Comparison of ENCODE assay signal across 8 cellular contexts in genomic region chr10:102054881-102055646, GRCh38. TPM values are rescaled to one million over a fixed set of nuclear protein-coding genes. Genes with fewer than 3 reads are reported as not detected.
A peak's percentile ranks its signal among the peaks of the same experiment; 100 is the strongest.
DNase-seq lines count a peak whose midpoint lies in the region; ATAC-seq and TF ChIP-seq lines count a peak whose summit lies in the region.
"Not testable (repeated sequence)": the region's sequence is repeated elsewhere in the genome, so short reads cannot be mapped to it uniquely, and the experiment has no call there.

No MANE protein-coding gene starts in this region.

- H3K4me1 Mint-ChIP-seq in CD4-positive, alpha-beta T cell (ENCODE audit: low read depth) = peaks cover 45% of the 10 kb centered on the region
- H3K4me1 Mint-ChIP-seq in activated T-helper 1 cell treated with anti-CD3 and anti-CD28 coated beads, Interleukin-12 subunit alpha, Interleukin-12 subunit beta, Interleukin-2, Interleukin-4 antibody, amounts not matched to agents 30 ng/mL and 10 ng/mL and 1 ng/mL, durations not matched to agents 14 hours and 24 hours and 36 hours (ENCODE audit: low read depth) = peaks cover 31% of the 10 kb centered on the region
- peaks cover 33 to 37% of the 10 kb centered on the region in 2 donors for H3K4me1 Mint-ChIP-seq in natural killer cell treated with Interleukin-12 subunit alpha and Interleukin-12 subunit beta and Interleukin-15 and Interleukin-18, amount 100 ng/mL, for 72 hours (ENCODE audit: low read depth in 2 of 2)

- not testable (repeated sequence) for H3K27me3 Mint-ChIP-seq in CD4-positive, alpha-beta T cell; activated T-helper 1 cell treated with anti-CD3 and anti-CD28 coated beads, Interleukin-12 subunit alpha, Interleukin-12 subunit beta, Interleukin-2, Interleukin-4 antibody, amounts not matched to agents 30 ng/mL and 10 ng/mL and 1 ng/mL, durations not matched to agents 14 hours and 24 hours and 36 hours (ENCODE audit: insufficient read depth); natural killer cell treated with Interleukin-12 subunit alpha and Interleukin-12 subunit beta and Interleukin-15 and Interleukin-18, amount 100 ng/mL, for 72 hours

- TF ChIP-seq RAD21 in IMR-90 (IDR thresholded peaks at IDR 0.05; ENCODE audit: low read length) = not testable (repeated sequence)

- H3K14ac ChIP-seq in IMR-90 (replicated peaks; ENCODE audit: low read depth, low read length) = peak overlapping the region; percentile 62

- not testable (repeated sequence) for H3K36me3 Mint-ChIP-seq in CD4-positive, alpha-beta T cell (ENCODE audit: low read depth); activated T-helper 1 cell treated with anti-CD3 and anti-CD28 coated beads, Interleukin-12 subunit alpha, Interleukin-12 subunit beta, Interleukin-2, Interleukin-4 antibody, amounts not matched to agents 30 ng/mL and 10 ng/mL and 1 ng/mL, durations not matched to agents 14 hours and 24 hours and 36 hours (ENCODE audit: low read depth); natural killer cell treated with Interleukin-12 subunit alpha and Interleukin-12 subunit beta and Interleukin-15 and Interleukin-18, amount 100 ng/mL, for 72 hours

- TF ChIP-seq CTCF in CD4-positive, alpha-beta T cell (IDR thresholded peaks at IDR 0.05); IMR-90 (conservative IDR thresholded peaks at IDR 0.05; ENCODE audit: low read depth, low read length); Panc1 (IDR thresholded peaks at IDR 0.05): not testable (repeated sequence)

- H2AFZ ChIP-seq in IMR-90 (replicated peaks; ENCODE audit: low read length, poor library complexity) = peak overlapping the region; percentile 98

- H4K5ac ChIP-seq in IMR-90 (ENCODE audit: low read depth, low read length) = peak overlapping the region; percentile 58

- dilution Hi-C loops in IMR-90 (cut with HindIII; ENCODE audit: low sequenced_read_pairs, unreplicated experiment) = not testable (repeated sequence)

- H3K27me3 ChIP-seq in CD4-positive, alpha-beta T cell (ENCODE audit: control insufficient read depth, insufficient read depth, low read length); IMR-90 (ENCODE audit: control insufficient read depth, insufficient read depth, low read length); Panc1 (ENCODE audit: control insufficient read depth, insufficient read depth, low read length); ectodermal cell (ENCODE audit: control insufficient read depth, insufficient read depth, low read length, poor library complexity, severe bottlenecking); iPS-18a (ENCODE audit: control insufficient read depth, insufficient read depth, low read length); stomach smooth muscle (ENCODE audit: control insufficient read depth in 1 of 2, insufficient read depth in 2 of 2, low read length in 2 of 2): not testable (repeated sequence)

- peak overlapping the region; percentile 41; the same call in 1 of the 2 replicates for H2AK5ac ChIP-seq in IMR-90 (ENCODE audit: low read depth, low read length)

- not testable (repeated sequence) for DNase-seq in CD4-positive, alpha-beta T cell; Panc1 (ENCODE audit: low read depth, low spot score); activated T-helper 1 cell treated with anti-CD3 and anti-CD28 coated beads, Interleukin-12 subunit alpha, Interleukin-12 subunit beta, Interleukin-2, Interleukin-4 antibody, amounts not matched to agents 30 ng/mL and 10 ng/mL and 1 ng/mL, durations not matched to agents 14 hours and 24 hours and 36 hours (ENCODE audit: low spot score); natural killer cell treated with Interleukin-12 subunit alpha and Interleukin-12 subunit beta and Interleukin-15 and Interleukin-18, amount 100 ng/mL, for 72 hours (ENCODE audit: low spot score)
- DNase-seq in IMR-90 = peak; percentile 15

- in situ Hi-C loops in IMR-90 (cut with MboI; ENCODE audit: low sequenced_read_pairs); Panc1 (cut with HindIII; ENCODE audit: low pct_unique_long_range_greater_than_20kb, low sequenced_read_pairs): not testable (repeated sequence)

- ATAC-seq in CD4-positive, alpha-beta T cell (ENCODE audit: poor library complexity); IMR-90 (ENCODE audit: low read depth); Panc1; natural killer cell treated with Interleukin-12 subunit alpha and Interleukin-12 subunit beta and Interleukin-15 and Interleukin-18, amount 100 ng/mL, for 72 hours: not testable (repeated sequence)

- not testable (repeated sequence) for H2BK20ac ChIP-seq in IMR-90 (ENCODE audit: low read depth, low read length)

- H3K27ac Mint-ChIP-seq in CD4-positive, alpha-beta T cell = peak overlapping the region; percentile 87
- H3K27ac Mint-ChIP-seq in activated T-helper 1 cell treated with anti-CD3 and anti-CD28 coated beads, Interleukin-12 subunit alpha, Interleukin-12 subunit beta, Interleukin-2, Interleukin-4 antibody, amounts not matched to agents 30 ng/mL and 10 ng/mL and 1 ng/mL, durations not matched to agents 14 hours and 24 hours and 36 hours = peak overlapping the region; percentile 94
- H3K27ac Mint-ChIP-seq in natural killer cell treated with Interleukin-12 subunit alpha and Interleukin-12 subunit beta and Interleukin-15 and Interleukin-18, amount 100 ng/mL, for 72 hours = peak overlapping the region; percentile 91 to 96

- H2BK120ac ChIP-seq in IMR-90 (ENCODE audit: low read depth, low read length) = peak overlapping the region; percentile 24; the same call in 1 of the 2 replicates

- not testable (repeated sequence) for H2BK15ac ChIP-seq in IMR-90 (ENCODE audit: low read depth, low read length)

- peak overlapping the region; percentile 53 for H4K91ac ChIP-seq in IMR-90 (ENCODE audit: insufficient read depth, low read depth, low read length)

- H3K79me1 ChIP-seq in IMR-90 (ENCODE audit: low read depth in 1 of 2, low read length in 2 of 2) = peaks cover 12 to 48% of the 10 kb centered on the region in 2 experiments

- H3K4me1 ChIP-seq in IMR-90 (ENCODE audit: control insufficient read depth, insufficient read depth, low read length); Panc1 (ENCODE audit: control insufficient read depth, insufficient read depth, low read length); ectodermal cell (ENCODE audit: control insufficient read depth, insufficient read depth, low read length); iPS-18a (ENCODE audit: control insufficient read depth, low read depth, low read length); stomach smooth muscle (ENCODE audit: control insufficient read depth, insufficient read depth, low read length): not testable (repeated sequence)

- H3K56ac ChIP-seq in IMR-90 (ENCODE audit: extremely low read depth, insufficient read depth, low read length) = peak overlapping the region; percentile 7

- peak overlapping the region; percentile 70 for H3K27ac ChIP-seq in CD4-positive, alpha-beta T cell (ENCODE audit: low read depth, low read length)
- H3K27ac ChIP-seq in IMR-90 (ENCODE audit: insufficient read depth, low read length) (peak overlapping the region; percentile 88), Panc1 (ENCODE audit: low read length) (peak overlapping the region; percentile 95), ectodermal cell (ENCODE audit: insufficient read depth, low read depth, low read length, poor library complexity, severe bottlenecking) (peak overlapping the region; percentile 74), stomach smooth muscle (ENCODE audit: low read length) (peak overlapping the region; percentile 95)
- not testable (repeated sequence) for H3K27ac ChIP-seq in iPS-18a (ENCODE audit: low read length)

- TF ChIP-seq POLR2A in IMR-90 (IDR thresholded peaks at IDR 0.05; ENCODE audit: low read depth, low read length) = not testable (repeated sequence)

- H3K4me3 Mint-ChIP-seq in CD4-positive, alpha-beta T cell = peak overlapping the region; percentile 96
- H3K4me3 Mint-ChIP-seq in activated T-helper 1 cell treated with anti-CD3 and anti-CD28 coated beads, Interleukin-12 subunit alpha, Interleukin-12 subunit beta, Interleukin-2, Interleukin-4 antibody, amounts not matched to agents 30 ng/mL and 10 ng/mL and 1 ng/mL, durations not matched to agents 14 hours and 24 hours and 36 hours = peak overlapping the region; percentile 89
- peak overlapping the region; percentile 97 for H3K4me3 Mint-ChIP-seq in natural killer cell treated with Interleukin-12 subunit alpha and Interleukin-12 subunit beta and Interleukin-15 and Interleukin-18, amount 100 ng/mL, for 72 hours

- H3K4ac ChIP-seq in IMR-90 (ENCODE audit: low read depth, low read length) = peak overlapping the region; percentile 86

- H3K18ac ChIP-seq in IMR-90 (ENCODE audit: low read depth, low read length) = peak overlapping the region; percentile 68

- H3K9ac ChIP-seq in IMR-90 (ENCODE audit: low read depth, low read length) = peak overlapping the region; percentile 85
- peak overlapping the region; percentile 80 for H3K9ac ChIP-seq in iPS-18a (ENCODE audit: low read length)
- H3K9ac ChIP-seq in stomach smooth muscle (ENCODE audit: low read length in 2 of 2) = peak overlapping the region; percentile 96 to 97

- peak overlapping the region; percentile 23 to 85 for H4K8ac ChIP-seq in IMR-90 (ENCODE audit: low read depth in 2 of 2, low read length in 2 of 2)

- not testable (repeated sequence) for H3K9me1 ChIP-seq in IMR-90 (ENCODE audit: insufficient read depth, low read length)

- CTCF ChIA-PET in CD4-positive, alpha-beta T cell (lab: Charles Lee) = interaction anchor here (0.9 to 1.0 kb wide), 2 partner anchors 45 to 214 kb away, joined by 3 read pairs; no protein-coding TSS in a partner anchor
- CTCF ChIA-PET in IMR-90 (lab: Yijun Ruan, JAX) = interaction anchor here (0.5 to 1.3 kb wide), 3 partner anchors 165 to 211 kb away, joined by 3 to 4 read pairs (median 3); no protein-coding TSS in a partner anchor
- CTCF ChIA-PET in Panc1 (lab: Charles Lee) = interaction anchor here (0.6 kb wide), 3 partner anchors 43 to 157 kb away, joined by 3 to 4 read pairs (median 3); no protein-coding TSS in a partner anchor

- peak overlapping the region; percentile 99 for H3K4me2 ChIP-seq in IMR-90 (ENCODE audit: low read depth, low read length)

- not testable (repeated sequence) for H4K20me1 ChIP-seq in IMR-90 (ENCODE audit: insufficient read depth, low read length)

- intact Hi-C loops in CD4-positive, alpha-beta T cell (cut with DNase I, micrococcal nuclease) = loop anchor here (5.0 to 10.0 kb wide), 5 partner anchors 223 to 800 kb away; partner anchors contain the start of genes BORCS7 (in 1 of the 2), BTRC (in 1 of the 2), NPM3 (in 1 of the 2) and OGA (in 1 of the 2)
- intact Hi-C loops in IMR-90 (cut with micrococcal nuclease); Panc1 (cut with micrococcal nuclease; ENCODE audit: unreplicated experiment): not testable (repeated sequence)
- intact Hi-C loops in activated T-helper 1 cell treated with anti-CD3 and anti-CD28 coated beads, Interleukin-12 subunit alpha, Interleukin-12 subunit beta, Interleukin-2, Interleukin-4 antibody, amounts not matched to agents 30 ng/mL and 10 ng/mL and 1 ng/mL, durations not matched to agents 14 hours and 24 hours and 36 hours (cut with micrococcal nuclease) = loop anchor here (5.0 kb wide), 1 partner anchor 657 kb away; the partner anchor contains the start of genes ARL3 and SFXN2

- peak overlapping the region; percentile 49; the same call in 1 of the 2 replicates for H3K23ac ChIP-seq in IMR-90 (ENCODE audit: low read depth, low read length)

- not testable (repeated sequence) for H3K36me3 ChIP-seq in IMR-90 (ENCODE audit: control insufficient read depth, insufficient read depth, low read length); Panc1 (ENCODE audit: control insufficient read depth, insufficient read depth, low read length); ectodermal cell (ENCODE audit: control insufficient read depth, insufficient read depth, low read length); iPS-18a (ENCODE audit: control insufficient read depth, low read depth, low read length); stomach smooth muscle (ENCODE audit: control insufficient read depth in 2 of 2, insufficient read depth in 2 of 2, low read length in 2 of 2)

- POLR2A ChIA-PET in CD4-positive, alpha-beta T cell (lab: Charles Lee) = interaction anchor here (0.9 to 1.8 kb wide), 10 partner anchors 11 to 237 kb away, joined by 3 to 10 read pairs (median 6); partner anchors contain the start of genes HPS6, LDB1, NOLC1 and OGA
- POLR2A ChIA-PET in IMR-90 (lab: Charles Lee; ENCODE audit: unreplicated experiment) = interaction anchor here (0.6 kb wide), 1 partner anchor 58 kb away, joined by 31 read pairs; no protein-coding TSS in a partner anchor
- POLR2A ChIA-PET in Panc1 (lab: Charles Lee) = interaction anchor here (0.6 to 0.7 kb wide), 2 partner anchors 17 to 326 kb away, joined by 3 to 9 read pairs; no protein-coding TSS in a partner anchor

- H3K9me3 ChIP-seq in CD4-positive, alpha-beta T cell (ENCODE audit: control insufficient read depth, low read length); IMR-90 (ENCODE audit: control insufficient read depth, insufficient read depth, low read length); Panc1 (ENCODE audit: control insufficient read depth, insufficient read depth, low read depth, low read length); ectodermal cell (ENCODE audit: control insufficient read depth, low read length); iPS-18a (ENCODE audit: control insufficient read depth, low read depth, low read length); stomach smooth muscle (ENCODE audit: control insufficient read depth in 2 of 2, low read length in 2 of 2): not testable (repeated sequence)

- WGBS in IMR-90 (ENCODE audit: extremely low coverage in 2 of 2, insufficient read length in 1 of 2), 2 experiments = 80% methylated on average over 6 of the region's 34 CpGs; no CpG with 5 or more reads in 1 of the 2 experiments
- WGBS in ectodermal cell, 2 experiments = 72 to 75% methylated on average over 32 of the region's 34 CpGs

- BruUV-seq in IMR-90 (replicated peaks; lab: Mats Ljungman, UMichigan); Panc1 (replicated peaks; lab: Mats Ljungman, UMichigan): not testable (repeated sequence)

- H3K9me3 Mint-ChIP-seq in CD4-positive, alpha-beta T cell; activated T-helper 1 cell treated with anti-CD3 and anti-CD28 coated beads, Interleukin-12 subunit alpha, Interleukin-12 subunit beta, Interleukin-2, Interleukin-4 antibody, amounts not matched to agents 30 ng/mL and 10 ng/mL and 1 ng/mL, durations not matched to agents 14 hours and 24 hours and 36 hours; natural killer cell treated with Interleukin-12 subunit alpha and Interleukin-12 subunit beta and Interleukin-15 and Interleukin-18, amount 100 ng/mL, for 72 hours: not testable (repeated sequence)

- H3K4me3 ChIP-seq in IMR-90 (ENCODE audit: insufficient read depth, low read depth, low read length) (peak overlapping the region; percentile 82), Panc1 (ENCODE audit: low read depth in 2 of 2, low read length in 2 of 2) (peak overlapping the region; percentile 79 to 99), ectodermal cell (ENCODE audit: insufficient read depth, low read depth, low read length) (peak overlapping the region; percentile 94), iPS-18a (ENCODE audit: low read length) (peak overlapping the region; percentile 98), stomach smooth muscle (ENCODE audit: low read length in 2 of 2) (peak overlapping the region; percentile 89 to 96)

- H2BK5ac ChIP-seq in IMR-90 (ENCODE audit: low read depth, low read length, poor library complexity, severe bottlenecking) = peak overlapping the region; percentile 93

- peak overlapping the region; percentile 85 for H2AK9ac ChIP-seq in IMR-90 (replicated peaks; ENCODE audit: low read depth, low read length, poor library complexity)

RNA-seq across cellular contexts. Expression of gene ARMH3, which starts 0.9 kb away (rescaled TPM):
- 10 to 100 TPM; 17.7 to 18.9 TPM for total RNA-seq in CD4-positive, alpha-beta T cell
- total RNA-seq in IMR-90 (2012; rRNA removed) = 13.1 and 20.6 TPM in 2 replicates
- 12.1 and 12.5 TPM in 2 replicates for polyA plus RNA-seq in IMR-90 (2012; rRNA removed)
- 7.1 and 7.3 TPM in 2 replicates for polyA plus RNA-seq in IMR-90 (2012; cell fraction: cytosol; rRNA removed)
- 10.5 and 18.9 TPM in 2 replicates for polyA plus RNA-seq in IMR-90 (2012; cell fraction: nucleus; rRNA removed; ENCODE audit: low replicate concordance)
- total RNA-seq in Panc1 (2021; ENCODE audit: unreplicated experiment) = 30.6 TPM
- polyA plus RNA-seq in Panc1 (2012; ENCODE audit: insufficient read length) = 19.3 TPM
- 21.5 and 24.8 TPM in 2 replicates for total RNA-seq in activated T-helper 1 cell treated with anti-CD3 and anti-CD28 coated beads, Interleukin-12 subunit alpha, Interleukin-12 subunit beta, Interleukin-2, Interleukin-4 antibody, amounts not matched to agents 30 ng/mL and 10 ng/mL and 1 ng/mL, durations not matched to agents 14 hours and 24 hours and 36 hours
- 20.7 TPM for polyA plus RNA-seq in ectodermal cell (2013, experiment 1 of 4)
- polyA plus RNA-seq in ectodermal cell (2013, experiment 2 of 4) = 21.3 TPM
- 16.1 TPM for polyA plus RNA-seq in ectodermal cell (2013, experiment 3 of 4)
- polyA plus RNA-seq in ectodermal cell (2013, experiment 4 of 4) = 16.3 TPM
- total RNA-seq in natural killer cell treated with Interleukin-12 subunit alpha and Interleukin-12 subunit beta and Interleukin-15 and Interleukin-18, amount 100 ng/mL, for 72 hours = 10 to 100 TPM; 36.5 to 39.3 TPM

RNA-seq across cellular contexts. Expression of gene HPS6, which starts 10.1 kb away (rescaled TPM):
- 10 to 100 TPM; 12.8 to 15.0 TPM for total RNA-seq in CD4-positive, alpha-beta T cell
- total RNA-seq in IMR-90 (2012; rRNA removed) (21.9 and 23.1 TPM in 2 replicates), Panc1 (2021; ENCODE audit: unreplicated experiment) (34.5 TPM)
- polyA plus RNA-seq in IMR-90 (2012; rRNA removed) = 10.5 and 11.3 TPM in 2 replicates
- polyA plus RNA-seq in IMR-90 (2012; cell fraction: cytosol; rRNA removed) = 8.6 and 13.8 TPM in 2 replicates
- polyA plus RNA-seq in IMR-90 (2012; cell fraction: nucleus; rRNA removed; ENCODE audit: low replicate concordance) = 2.5 and 6.5 TPM in 2 replicates
- polyA plus RNA-seq in Panc1 (2012; ENCODE audit: insufficient read length) = 32.4 TPM
- total RNA-seq in activated T-helper 1 cell treated with anti-CD3 and anti-CD28 coated beads, Interleukin-12 subunit alpha, Interleukin-12 subunit beta, Interleukin-2, Interleukin-4 antibody, amounts not matched to agents 30 ng/mL and 10 ng/mL and 1 ng/mL, durations not matched to agents 14 hours and 24 hours and 36 hours = 24.5 and 26.8 TPM in 2 replicates
- 11.3 TPM for polyA plus RNA-seq in ectodermal cell (2013, experiment 1 of 4)
- polyA plus RNA-seq in ectodermal cell (2013, experiment 2 of 4) = 10.6 TPM
- polyA plus RNA-seq in ectodermal cell (2013, experiment 3 of 4) = 8.4 TPM
- polyA plus RNA-seq in ectodermal cell (2013, experiment 4 of 4) = 9.2 TPM
- total RNA-seq in natural killer cell treated with Interleukin-12 subunit alpha and Interleukin-12 subunit beta and Interleukin-15 and Interleukin-18, amount 100 ng/mL, for 72 hours = 10 to 100 TPM; 25.0 to 28.6 TPM
